ENCODE assay signal across 1 cellular context in genomic region chr1:31646259-31646960, GRCh38.
A peak's percentile ranks its signal among the peaks of the same experiment; 100 is the strongest.
TF ChIP-seq lines count a peak whose summit lies in the region.

No MANE protein-coding gene starts in this region.

TF ChIP-seq in HepG2, 621 proteins besides CTCF, POLR2A, EP300 and RAD21:
- TF ChIP-seq, protein P1, sequence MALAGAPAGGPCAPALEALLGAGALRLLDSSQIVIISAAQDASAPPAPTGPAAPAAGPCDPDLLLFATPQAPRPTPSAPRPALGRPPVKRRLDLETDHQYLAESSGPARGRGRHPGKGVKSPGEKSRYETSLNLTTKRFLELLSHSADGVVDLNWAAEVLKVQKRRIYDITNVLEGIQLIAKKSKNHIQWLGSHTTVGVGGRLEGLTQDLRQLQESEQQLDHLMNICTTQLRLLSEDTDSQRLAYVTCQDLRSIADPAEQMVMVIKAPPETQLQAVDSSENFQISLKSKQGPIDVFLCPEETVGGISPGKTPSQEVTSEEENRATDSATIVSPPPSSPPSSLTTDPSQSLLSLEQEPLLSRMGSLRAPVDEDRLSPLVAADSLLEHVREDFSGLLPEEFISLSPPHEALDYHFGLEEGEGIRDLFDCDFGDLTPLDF (CRISPR knock-in tag; IDR thresholded peaks at IDR 0.05) = no peak
- TF ChIP-seq CREB1 (IDR thresholded peaks at IDR 0.05) (no peak), CREB1 (CRISPR knock-in tag; IDR thresholded peaks at IDR 0.05) (0 out of 2 replicates have a peak, but pooled peaks have one; percentile 12)
